ENCODE assay signal across 19 cellular contexts in the genomic region with DNA sequence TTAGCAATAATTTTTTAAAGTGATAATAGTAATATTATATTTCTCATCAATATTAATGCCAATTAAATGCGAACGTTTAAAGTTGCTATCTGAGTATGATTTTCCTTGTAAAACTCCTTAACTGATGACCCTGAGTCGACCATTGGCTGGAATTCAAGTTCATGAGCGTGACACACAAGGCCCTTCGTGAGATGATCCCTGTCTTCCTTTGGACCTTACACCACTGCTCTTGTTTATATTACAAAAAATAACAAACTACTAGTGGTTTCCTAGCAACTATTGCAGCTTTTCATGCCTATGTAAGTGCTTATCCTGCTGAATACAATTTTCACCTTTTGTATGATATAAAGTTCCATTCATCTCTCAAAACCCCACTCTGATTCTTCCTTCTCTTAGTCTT.
DNase-seq lines count a peak whose midpoint lies in the region; ATAC-seq, FAIRE-seq and TF ChIP-seq lines count a peak whose summit lies in the region.
"Had no signal": no experiment of that assay in that cellular context is flagged by ENCODE, and none has a peak within 500 bp of the region (broad histone marks: within the 10 kb centered on the region; RNA-seq: fewer than 3 reads in every experiment).

No MANE protein-coding gene starts in this region.

- TF ChIP-seq CTCF in HepG2 (CRISPR knock-in tag; IDR thresholded peaks at IDR 0.05), result no peak
- TF ChIP-seq CTCF in right lobe of liver (IDR thresholded peaks at IDR 0.05), result no peak
- no peak for TF ChIP-seq CTCF in astrocyte of the spinal cord (IDR thresholded peaks at IDR 0.05; ENCODE audit: low read depth, low read length)
- no peak for TF ChIP-seq CTCF in kidney epithelial cell (IDR thresholded peaks at IDR 0.05; ENCODE audit: insufficient read depth, low read length, poor library complexity, severe bottlenecking)
- TF ChIP-seq CTCF in thyroid gland (IDR thresholded peaks at IDR 0.05), result no peak

- CTCF ChIA-PET in HepG2 (lab: Yijun Ruan, JAX; ENCODE audit: low intra/inter-chr PET ratio, low total read pairs), result no interaction called here

- no peak overlapping the region for H2AFZ ChIP-seq in HepG2 (ENCODE audit: low read length)

- TF ChIP-seq POLR2A in HepG2 (IDR thresholded peaks at IDR 0.05; ENCODE audit: insufficient read depth in 1 of 2, low read depth in 2 of 2, low read length in 2 of 2) (no peak), right lobe of liver (IDR thresholded peaks at IDR 0.05) (no peak), thyroid gland (IDR thresholded peaks at IDR 0.05) (no peak)

- TF ChIP-seq RAD21 in HepG2 (CRISPR knock-in tag; IDR thresholded peaks at IDR 0.05), result no peak

- H3K36me3 ChIP-seq in HepG2 (replicated peaks in 1 of 2; ENCODE audit: control insufficient read depth in 1 of 2, insufficient read depth in 2 of 2, low read length in 2 of 2), result no peaks in the 10 kb centered on the region
- H3K36me3 ChIP-seq in right lobe of liver, result no peaks in the 10 kb centered on the region
- H3K36me3 ChIP-seq in kidney epithelial cell (ENCODE audit: control insufficient read depth, insufficient read depth, low read length), result no peaks in the 10 kb centered on the region
- H3K36me3 ChIP-seq in thyroid gland, result no peaks in the 10 kb centered on the region
- H3K36me3 ChIP-seq: BLaER1 had no signal

- 2% methylated on average over 5 of the region's 5 CpGs for WGBS in HepG2 (ENCODE audit: low lambda C conversion rate)
- 23% methylated on average over 5 of the region's 5 CpGs for WGBS in right lobe of liver (ENCODE audit: insufficient coverage, low coverage, low lambda C conversion rate, missing lambda C conversion rate)
- WGBS in thyroid gland, 2 donors, result 7 to 8% methylated on average over 5 of the region's 5 CpGs

- POLR2A ChIA-PET in HepG2 (lab: Yijun Ruan, JAX), result no interaction called here

- in situ Hi-C loops in HepG2 (cut with HindIII; ENCODE audit: extremely low pct_ligation_motif_present, low pct_unique_long_range_greater_than_20kb) (no loop called here), astrocyte of the spinal cord (cut with HindIII; ENCODE audit: low sequenced_read_pairs) (no loop called here)

- H3K27ac ChIP-seq in HepG2 (ENCODE audit: extremely low read length, insufficient read depth, low read length) (no peak overlapping the region), right lobe of liver (no peak overlapping the region), thyroid gland (no peak overlapping the region)
- H3K27ac ChIP-seq: BLaER1, coronary artery had no signal

- H3K4me1 ChIP-seq in HepG2 (ENCODE audit: insufficient read depth, low read length) (no peaks in the 10 kb centered on the region), right lobe of liver (no peaks in the 10 kb centered on the region), thyroid gland (peaks cover 7 to 11% of the 10 kb centered on the region in 2 donors)
- H3K4me1 ChIP-seq: BLaER1 had no signal

- TF ChIP-seq EP300 in HepG2 (IDR thresholded peaks at IDR 0.05; ENCODE audit: low read depth in 2 of 2, low read length in 2 of 2), result no peak
- no peak for TF ChIP-seq EP300 in HepG2 (CRISPR knock-in tag; IDR thresholded peaks at IDR 0.05; ENCODE audit: borderline replicate concordance)

- no peak for FAIRE-seq in HepG2 (lab: Jason Lieb, UNC)
- FAIRE-seq in urothelium cell line (lab: Jason Lieb, UNC), result no peak
- FAIRE-seq: A204.1, RCC 7860 had no signal

- H3K4me3 ChIP-seq in HepG2 (replicated peaks in 1 of 3; ENCODE audit: insufficient read depth in 1 of 3, low read depth in 2 of 3, low read length in 3 of 3), result no peak overlapping the region
- H3K4me3 ChIP-seq in right lobe of liver, result no peak overlapping the region
- H3K4me3 ChIP-seq in astrocyte of the spinal cord (ENCODE audit: low read depth, low read length), result no peak overlapping the region
- no peak overlapping the region for H3K4me3 ChIP-seq in kidney epithelial cell (ENCODE audit: low read depth, low read length)
- no peak overlapping the region for H3K4me3 ChIP-seq in thyroid gland (replicated peaks in 1 of 3)
- H3K4me3 ChIP-seq: BLaER1, coronary artery had no signal

- H3K9me3 ChIP-seq in HepG2 (ENCODE audit: low read length) (no peaks in the 10 kb centered on the region), right lobe of liver (no peaks in the 10 kb centered on the region), thyroid gland (no peaks in the 10 kb centered on the region)
- H3K9me3 ChIP-seq: BLaER1 had no signal

- no peaks in the 10 kb centered on the region for H4K20me1 ChIP-seq in HepG2 (ENCODE audit: insufficient read depth, low read length)
- H4K20me1 ChIP-seq: BLaER1 had no signal

- H3K27me3 ChIP-seq in HepG2 (ENCODE audit: control insufficient read depth in 1 of 2, insufficient read depth in 2 of 2, low read length in 2 of 2) (no peaks in the 10 kb centered on the region), right lobe of liver (no peaks in the 10 kb centered on the region), kidney epithelial cell (ENCODE audit: control insufficient read depth, insufficient read depth, low read length) (no peaks in the 10 kb centered on the region), thyroid gland (no peaks in the 10 kb centered on the region)
- H3K27me3 ChIP-seq: BLaER1 had no signal

- DNase-seq in HepG2 (ENCODE audit: low spot score), result peak; percentile 2
- no peak for DNase-seq in right lobe of liver
- DNase-seq in astrocyte of the spinal cord (ENCODE audit: low read depth, low spot score), result peak; percentile 45
- DNase-seq in kidney epithelial cell (ENCODE audit: low read depth), result peak; percentile 16
- peak; percentile 57 to 66 for DNase-seq in thyroid gland
- no peak for DNase-seq in urothelium cell line (ENCODE audit: low spot score)
- DNase-seq in foreskin melanocyte, result no peak
- DNase-seq: activated CD4-positive, alpha-beta T cell treated with anti-CD3 and anti-CD28 coated beads for 48 hours; activated effector memory CD4-positive, alpha-beta T cell treated with anti-CD3 and anti-CD28 coated beads, Interleukin-2, amount 50 U/mL, for 16 hours; NCI-H1436 treated with DMSO at 0.1 percent for 48 hours; NCI-H2227 treated with DMSO at 0.1 percent for 48 hours; nephron progenitor cell; stimulated activated naive CD8-positive, alpha-beta T cell treated with anti-CD3 and anti-CD28 coated beads, Interleukin-15, Interleukin-2, amounts not matched to agents 100 U/mL and 50 U/mL, for 24 hours had no signal

- intact Hi-C loops in HepG2 (cut with micrococcal nuclease; ENCODE audit: unreplicated experiment) (no loop called here), right lobe of liver (cut with DNase I) (no loop called here), thyroid gland (cut with DNase I) (no loop called here)

- H3K79me2 ChIP-seq in HepG2 (ENCODE audit: insufficient read depth, low read length), result no peaks in the 10 kb centered on the region

- no TSS peak for BruUV-seq in HepG2 (replicated peaks; lab: Mats Ljungman, UMichigan)

- no peak overlapping the region for H3K4me2 ChIP-seq in HepG2 (ENCODE audit: low read depth, low read length)
- H3K4me2 ChIP-seq: BLaER1 had no signal

- ATAC-seq in HepG2 (no peak), right lobe of liver (no peak), HG02623 (IDR thresholded peaks at IDR 0.05; ENCODE audit: unreplicated experiment) (no peak)
- ATAC-seq: SK-N-SH treated with all-trans-retinoic acid at 6 μM for 48 hours; stimulated activated naive CD8-positive, alpha-beta T cell treated with anti-CD3 and anti-CD28 coated beads, Interleukin-15, Interleukin-2, amounts not matched to agents 100 U/mL and 50 U/mL, for 24 hours had no signal

- no peak overlapping the region for H3K9ac ChIP-seq in HepG2 (ENCODE audit: insufficient read depth, low read depth, low read length)
- H3K9ac ChIP-seq: BLaER1 had no signal

TF ChIP-seq in HepG2, 621 proteins besides CTCF, POLR2A, EP300 and RAD21:
- TF ChIP-seq RCOR2 (CRISPR knock-in tag; IDR thresholded peaks at IDR 0.05), result no peak
- TF ChIP-seq SKI (IDR thresholded peaks at IDR 0.05; ENCODE audit: partially characterized antibody), result peak; percentile 30

Comparison
In these comparisons a context has a peak if more than half of its experiments do, and no peak if none do; other contexts are left out.
1. DNase-seq: peak in HepG2 (single experiment), astrocyte of the spinal cord (single experiment), kidney epithelial cell (single experiment) and thyroid gland (2 of 2); none in right lobe of liver (0 of 3), urothelium cell line (single experiment) and foreskin melanocyte (single experiment).